19 cellular contexts compared by ENCODE assay signal in the genomic region with DNA sequence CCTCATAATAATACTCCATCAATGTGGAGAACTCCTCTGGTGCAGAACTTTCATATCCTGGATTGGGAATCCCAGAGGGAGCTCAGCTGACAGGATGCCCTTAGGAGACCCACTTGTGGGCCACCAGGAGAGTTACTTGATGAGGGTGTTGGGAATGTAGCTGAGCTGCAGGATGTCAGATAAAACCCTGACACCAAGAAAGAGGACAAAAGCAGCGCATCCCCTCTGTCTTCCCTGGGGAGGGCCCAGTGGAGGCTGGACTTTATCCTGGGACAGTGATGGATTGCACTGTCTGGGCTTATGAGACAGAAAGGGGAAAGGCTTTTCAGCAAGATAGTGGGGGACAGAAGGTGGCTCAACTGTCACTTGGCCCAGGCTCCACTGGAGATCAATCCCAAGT.
"Had no signal": no experiment of that assay in that cellular context is flagged by ENCODE, and none has a peak within 500 bp of the region (broad histone marks: within the 10 kb centered on the region; RNA-seq: fewer than 3 reads in every experiment).

No MANE protein-coding gene starts in this region.

- H3K27me3 ChIP-seq: esophagus squamous epithelium, spleen, upper lobe of right lung had no signal

- ATAC-seq: activated CD4-positive, CD25-positive, alpha-beta regulatory T cell treated with anti-CD3 and anti-CD28 coated beads, Interleukin-2, amount 50 U/mL, for 24 hours; activated naive CD4-positive, alpha-beta T cell treated with anti-CD3 and anti-CD28 coated beads, Interleukin-2, amount 50 U/mL, for 72 hours; naive thymus-derived CD8-positive, alpha-beta T cell; stimulated activated memory B cell treated with anti-CD40 and anti-IgM and Interleukin-4, amounts not matched to agents 10 μg/mL and 1 μg/mL and 100 μg/mL, for 72 hours had no signal

- H3K9me3 ChIP-seq: esophagus squamous epithelium, spleen, thoracic aorta, upper lobe of right lung had no signal

- H3K9me3 Mint-ChIP-seq: activated CD4-positive, alpha-beta T cell treated with anti-CD3 and anti-CD28 coated beads, Interleukin-2, amount 10 ng/mL, durations not matched to agents 7 days and 5 days; activated naive CD4-positive, alpha-beta T cell treated with anti-CD3 and anti-CD28 coated beads, Interleukin-2, amount 50 U/mL, for 72 hours; memory B cell; naive thymus-derived CD8-positive, alpha-beta T cell; stimulated activated memory B cell treated with anti-CD40 and anti-IgM and Interleukin-4, amounts not matched to agents 10 μg/mL and 1 μg/mL and 100 μg/mL, for 72 hours; T-helper 2 cell treated with Interferon-gamma antibody and Interleukin-4, amounts not matched to agents 5 μg/mL and 100 μg/mL, for 36 hours had no signal

- H3K36me3 ChIP-seq: esophagus squamous epithelium, spleen, thoracic aorta, upper lobe of right lung had no signal

- H3K4me1 Mint-ChIP-seq: memory B cell; stimulated activated memory B cell treated with anti-CD40 and anti-IgM and Interleukin-4, amounts not matched to agents 10 μg/mL and 1 μg/mL and 100 μg/mL, for 72 hours had no signal

- DNase-seq: activated CD4-positive, alpha-beta T cell treated with anti-CD3 and anti-CD28 coated beads, Interleukin-2, amount 10 ng/mL, durations not matched to agents 7 days and 5 days; activated CD8-positive, alpha-beta memory T cell treated with anti-CD3 and anti-CD28 coated beads for 24 hours; activated CD8-positive, alpha-beta memory T cell treated with anti-CD3 and anti-CD28 coated beads, Interleukin-2, amount 50 U/mL, for 48 hours; activated effector memory CD4-positive, alpha-beta T cell treated with Interleukin-2 at 50 U/mL for 16 hours; activated T-cell treated with anti-CD3 and anti-CD28 coated beads, Interleukin-2, amount 50 U/mL, for 48 hours; dermis blood vessel endothelial cell; effector memory CD4-positive, alpha-beta T cell; esophagus squamous epithelium; left ventricle myocardium superior; naive thymus-derived CD8-positive, alpha-beta T cell; spleen; stimulated activated CD4-positive, alpha-beta T cell treated with anti-CD3 and anti-CD28 coated beads, Interleukin-4, amount 100 ng/mL, for 4 hours; upper lobe of right lung had no signal

- H3K36me3 Mint-ChIP-seq: activated naive CD4-positive, alpha-beta T cell treated with anti-CD3 and anti-CD28 coated beads, Interleukin-2, amount 50 U/mL, for 72 hours; memory B cell; stimulated activated memory B cell treated with anti-CD40 and anti-IgM and Interleukin-4, amounts not matched to agents 10 μg/mL and 1 μg/mL and 100 μg/mL, for 72 hours had no signal

- H3K4me3 ChIP-seq: esophagus squamous epithelium, spleen, thoracic aorta, upper lobe of right lung had no signal

- H3K4me3 Mint-ChIP-seq: activated CD4-positive, alpha-beta T cell treated with anti-CD3 and anti-CD28 coated beads, Interleukin-2, amount 10 ng/mL, durations not matched to agents 7 days and 5 days; memory B cell; naive thymus-derived CD8-positive, alpha-beta T cell; stimulated activated memory B cell treated with anti-CD40 and anti-IgM and Interleukin-4, amounts not matched to agents 10 μg/mL and 1 μg/mL and 100 μg/mL, for 72 hours; T-helper 2 cell treated with Interferon-gamma antibody and Interleukin-4, amounts not matched to agents 5 μg/mL and 100 μg/mL, for 36 hours had no signal

- H3K27ac ChIP-seq: esophagus squamous epithelium, spleen, thoracic aorta, upper lobe of right lung had no signal

- H3K27ac Mint-ChIP-seq: activated CD4-positive, alpha-beta T cell treated with anti-CD3 and anti-CD28 coated beads, Interleukin-2, amount 10 ng/mL, durations not matched to agents 7 days and 5 days; activated naive CD4-positive, alpha-beta T cell treated with anti-CD3 and anti-CD28 coated beads, Interleukin-2, amount 50 U/mL, for 72 hours; memory B cell; naive thymus-derived CD8-positive, alpha-beta T cell; stimulated activated memory B cell treated with anti-CD40 and anti-IgM and Interleukin-4, amounts not matched to agents 10 μg/mL and 1 μg/mL and 100 μg/mL, for 72 hours; T-helper 2 cell treated with Interferon-gamma antibody and Interleukin-4, amounts not matched to agents 5 μg/mL and 100 μg/mL, for 36 hours had no signal

- H3K27me3 Mint-ChIP-seq: memory B cell; stimulated activated memory B cell treated with anti-CD40 and anti-IgM and Interleukin-4, amounts not matched to agents 10 μg/mL and 1 μg/mL and 100 μg/mL, for 72 hours had no signal
